ENCODE assay signal across 8 cellular contexts in genomic region chr5:16467363-16468219, GRCh38. TPM values are rescaled to one million over a fixed set of nuclear protein-coding genes. Genes with fewer than 3 reads are reported as not detected.
DNase-seq lines count a peak whose midpoint lies in the region; ATAC-seq, FAIRE-seq and TF ChIP-seq lines count a peak whose summit lies in the region.

No MANE protein-coding gene starts in this region.

- H3K9me3 Mint-ChIP-seq in activated CD4-positive, alpha-beta T cell treated with anti-CD3 and anti-CD28 coated beads, Interleukin-2, amount 10 ng/mL, durations not matched to agents 7 days and 5 days, result no peaks in the 10 kb centered on the region

- no peak overlapping the region for H2AFZ ChIP-seq in OCI-LY3 (ENCODE audit: low read depth, low read length)

- peak overlapping the region; percentile 87 for H3K4me2 ChIP-seq in OCI-LY3 (ENCODE audit: low read length)

- DNase-seq in activated CD4-positive, alpha-beta T cell treated with anti-CD3 and anti-CD28 coated beads, Interleukin-2, amount 10 ng/mL, durations not matched to agents 7 days and 5 days, result peak; percentile 11
- DNase-seq in activated CD4-positive, alpha-beta T cell treated with anti-CD3 and anti-CD28 coated beads for 1 hour, result no peak
- DNase-seq in epithelial cell of esophagus (ENCODE audit: low read depth) (peak; percentile 81), renal cortical epithelial cell (ENCODE audit: low read depth) (peak; percentile 76), posterior cingulate gyrus (no peak), HTR-8/SVneo (ENCODE audit: insufficient read length, low spot score) (no peak)

- H4K20me1 ChIP-seq in OCI-LY3 (ENCODE audit: insufficient read depth, low read length), result peaks cover 11% of the 10 kb centered on the region; the same call in 1 of the 2 replicates

- no peak for TF ChIP-seq CTCF in OCI-LY3 (IDR thresholded peaks at IDR 0.05; ENCODE audit: low read depth, low read length)
- TF ChIP-seq CTCF in epithelial cell of esophagus (IDR thresholded peaks at IDR 0.05; ENCODE audit: insufficient read depth, low read depth, low read length, missing control alignments), result no peak

- H3K36me3 Mint-ChIP-seq in activated CD4-positive, alpha-beta T cell treated with anti-CD3 and anti-CD28 coated beads, Interleukin-2, amount 10 ng/mL, durations not matched to agents 7 days and 5 days (ENCODE audit: low read depth), result peaks cover 32% of the 10 kb centered on the region

- peaks cover 68% of the 10 kb centered on the region for H3K79me2 ChIP-seq in OCI-LY3 (ENCODE audit: low read length)

- no peaks in the 10 kb centered on the region for H3K27me3 ChIP-seq in OCI-LY3 (ENCODE audit: low read depth, low read length)

- intact Hi-C loops in posterior cingulate gyrus (cut with DNase I), result no loop called here

- peak overlapping the region; percentile 98 for H3K4me3 Mint-ChIP-seq in activated CD4-positive, alpha-beta T cell treated with anti-CD3 and anti-CD28 coated beads, Interleukin-2, amount 10 ng/mL, durations not matched to agents 7 days and 5 days

- CTCF ChIA-PET in activated CD4-positive, alpha-beta T cell treated with anti-CD3 and anti-CD28 coated beads, Interleukin-2, amount 10 ng/mL, durations not matched to agents 7 days and 5 days (lab: Charles Lee), result interaction anchor here (0.5 to 1.6 kb wide), 3 partner anchors 9 to 236 kb away, joined by 3 to 5 read pairs (median 4); no protein-coding TSS in a partner anchor

- no peak for FAIRE-seq in HTR-8/SVneo (lab: Jason Lieb, UNC)

- ATAC-seq in HG02763 (IDR thresholded peaks at IDR 0.05; ENCODE audit: unreplicated experiment), result peak; percentile 67

- H3K27me3 Mint-ChIP-seq in activated CD4-positive, alpha-beta T cell treated with anti-CD3 and anti-CD28 coated beads, Interleukin-2, amount 10 ng/mL, durations not matched to agents 7 days and 5 days, result no peaks in the 10 kb centered on the region

- peak overlapping the region; percentile 48 for H3K9ac ChIP-seq in OCI-LY3 (ENCODE audit: low read length)

- peak overlapping the region; percentile 94 for H3K27ac Mint-ChIP-seq in activated CD4-positive, alpha-beta T cell treated with anti-CD3 and anti-CD28 coated beads, Interleukin-2, amount 10 ng/mL, durations not matched to agents 7 days and 5 days

- H3K4me3 ChIP-seq in OCI-LY3 (ENCODE audit: low read length) (peak overlapping the region; percentile 100), epithelial cell of esophagus (ENCODE audit: low read length) (no peak overlapping the region)

- H3K4me1 Mint-ChIP-seq in activated CD4-positive, alpha-beta T cell treated with anti-CD3 and anti-CD28 coated beads, Interleukin-2, amount 10 ng/mL, durations not matched to agents 7 days and 5 days, result peaks cover 56% of the 10 kb centered on the region

- peak overlapping the region; percentile 93 for H3K27ac ChIP-seq in OCI-LY3 (ENCODE audit: low read length)

- POLR2A ChIA-PET in activated CD4-positive, alpha-beta T cell treated with anti-CD3 and anti-CD28 coated beads, Interleukin-2, amount 10 ng/mL, durations not matched to agents 7 days and 5 days (lab: Charles Lee), result interaction anchor here (0.6 kb wide), 1 partner anchor 11 kb away, joined by 3 read pairs; no protein-coding TSS in a partner anchor

- no peaks in the 10 kb centered on the region for H3K9me3 ChIP-seq in OCI-LY3 (ENCODE audit: insufficient read depth, low read length)

- H3K4me1 ChIP-seq in OCI-LY3 (ENCODE audit: low read length), result peaks cover 32% of the 10 kb centered on the region

- peaks cover 9% of the 10 kb centered on the region for H3K36me3 ChIP-seq in OCI-LY3 (replicated peaks; ENCODE audit: low read depth, low read length)

RNA-seq across cellular contexts. Expression of gene ZNF622, which starts 2.0 kb away (rescaled TPM):
- 10 to 100 TPM; 28.7 to 30.9 TPM for total RNA-seq in activated CD4-positive, alpha-beta T cell treated with anti-CD3 and anti-CD28 coated beads, Interleukin-2, amount 10 ng/mL, durations not matched to agents 7 days and 5 days
- 53.3 and 98.3 TPM in 2 replicates for total RNA-seq in renal cortical epithelial cell

Comparison
In these comparisons a context has a peak if more than half of its experiments do, and no peak if none do; other contexts are left out.
1. DNase-seq: peak in activated CD4-positive, alpha-beta T cell treated with anti-CD3 and anti-CD28 coated beads, Interleukin-2, amount 10 ng/mL, durations not matched to agents 7 days and 5 days (single experiment), epithelial cell of esophagus (single experiment) and renal cortical epithelial cell (single experiment); none in activated CD4-positive, alpha-beta T cell treated with anti-CD3 and anti-CD28 coated beads for 1 hour (single experiment), posterior cingulate gyrus (0 of 10) and HTR-8/SVneo (single experiment).